ENCODE assay signal across 1 cellular context in genomic region chr14:103920981-103921854, GRCh38.
A peak's percentile ranks its signal among the peaks of the same experiment; 100 is the strongest.
TF ChIP-seq lines count a peak whose summit lies in the region.

No MANE protein-coding gene starts in this region.

TF ChIP-seq in K562, 482 proteins besides CTCF, POLR2A, EP300 and RAD21 (continued from another document and continues in another):
- TF ChIP-seq, protein P1, sequence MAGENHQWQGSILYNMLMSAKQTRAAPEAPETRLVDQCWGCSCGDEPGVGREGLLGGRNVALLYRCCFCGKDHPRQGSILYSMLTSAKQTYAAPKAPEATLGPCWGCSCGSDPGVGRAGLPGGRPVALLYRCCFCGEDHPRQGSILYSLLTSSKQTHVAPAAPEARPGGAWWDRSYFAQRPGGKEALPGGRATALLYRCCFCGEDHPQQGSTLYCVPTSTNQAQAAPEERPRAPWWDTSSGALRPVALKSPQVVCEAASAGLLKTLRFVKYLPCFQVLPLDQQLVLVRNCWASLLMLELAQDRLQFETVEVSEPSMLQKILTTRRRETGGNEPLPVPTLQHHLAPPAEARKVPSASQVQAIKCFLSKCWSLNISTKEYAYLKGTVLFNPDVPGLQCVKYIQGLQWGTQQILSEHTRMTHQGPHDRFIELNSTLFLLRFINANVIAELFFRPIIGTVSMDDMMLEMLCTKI (IDR thresholded peaks at IDR 0.05; ENCODE audit: partially characterized antibody): no peak
- no peak for TF ChIP-seq ZNF79 (CRISPR knock-in tag; IDR thresholded peaks at IDR 0.05; ENCODE audit: low read depth)
- TF ChIP-seq GATA2 (CRISPR knock-in tag; IDR thresholded peaks at IDR 0.05): no peak
- 0 out of 4 replicates have a peak, but pooled peaks of 1 of the 2 experiments have one; percentile 20 for TF ChIP-seq TBL1XR1 (IDR thresholded peaks at IDR 0.05; ENCODE audit: low read length in 2 of 2)
- TF ChIP-seq HNRNPK (IDR thresholded peaks at IDR 0.05; ENCODE audit: low read depth, low read length, poor library complexity, severe bottlenecking): no peak
- TF ChIP-seq BHLHE40 (IDR thresholded peaks at IDR 0.05; ENCODE audit: low read length): no peak
- TF ChIP-seq IRF1 (CRISPR knock-in tag; IDR thresholded peaks at IDR 0.05; ENCODE audit: borderline replicate concordance): no peak
- TF ChIP-seq MYBL2 (IDR thresholded peaks at IDR 0.05; ENCODE audit: low read depth): no peak
- TF ChIP-seq MYBL2 (CRISPR knock-in tag; IDR thresholded peaks at IDR 0.05; ENCODE audit: borderline replicate concordance): no peak
- no peak for TF ChIP-seq RUNX1 (IDR thresholded peaks at IDR 0.05; ENCODE audit: low read depth)
- no peak for TF ChIP-seq KDM1A (IDR thresholded peaks at IDR 0.05)
- peak; percentile 86 for TF ChIP-seq CTBP1 (IDR thresholded peaks at IDR 0.05; ENCODE audit: borderline replicate concordance)
- TF ChIP-seq BDP1 (IDR thresholded peaks at IDR 0.05; ENCODE audit: insufficient read depth, insufficient read length): no peak
- no peak for TF ChIP-seq TEAD1 (CRISPR knock-in tag; IDR thresholded peaks at IDR 0.05)
- TF ChIP-seq TCFL5 (CRISPR knock-in tag; conservative IDR thresholded peaks at IDR 0.05): no peak
- no peak for TF ChIP-seq MIER1 (IDR thresholded peaks at IDR 0.05; ENCODE audit: low read depth)
- TF ChIP-seq TFAM (CRISPR knock-in tag; conservative IDR thresholded peaks at IDR 0.05): no peak
- TF ChIP-seq CREBBP (IDR thresholded peaks at IDR 0.05; ENCODE audit: low read depth, low read length): no peak
- TF ChIP-seq CBX2 (IDR thresholded peaks at IDR 0.05; ENCODE audit: insufficient read depth, low read length, poor library complexity, severe bottlenecking): no peak
- no peak for TF ChIP-seq ZNF589 (CRISPR knock-in tag; IDR thresholded peaks at IDR 0.05; ENCODE audit: low read depth)
- no peak for TF ChIP-seq HES1 (IDR thresholded peaks at IDR 0.05; ENCODE audit: low read depth)
- TF ChIP-seq STAT5B (CRISPR knock-in tag; IDR thresholded peaks at IDR 0.05): no peak
- no peak for TF ChIP-seq COPS2 (conservative IDR thresholded peaks at IDR 0.05)
- TF ChIP-seq CREB3L1 (IDR thresholded peaks at IDR 0.05; ENCODE audit: borderline replicate concordance, low read depth): peak; percentile 45; the same call in 1 of the 2 replicates
- 0 out of 4 replicates have a peak, but pooled peaks of 1 of the 2 experiments have one; percentile 39 for TF ChIP-seq KDM4B (IDR thresholded peaks at IDR 0.05; ENCODE audit: borderline replicate concordance in 2 of 2, low read depth in 1 of 2)
- TF ChIP-seq ID3 (CRISPR knock-in tag; IDR thresholded peaks at IDR 0.05): no peak
- TF ChIP-seq ID3 (tag; IDR thresholded peaks at IDR 0.05): peak; percentile 63; the same call in 1 of the 2 replicates
- no peak for TF ChIP-seq ZNF696 (CRISPR knock-in tag; conservative IDR thresholded peaks at IDR 0.05)
- TF ChIP-seq MEIS2 (IDR thresholded peaks at IDR 0.05; ENCODE audit: partially characterized antibody): peak; percentile 55
- peak; percentile 86 for TF ChIP-seq CCNT2 (IDR thresholded peaks at IDR 0.05; ENCODE audit: borderline replicate concordance, extremely low read depth, insufficient read length, low read depth, low read length)
- TF ChIP-seq, protein P2, sequence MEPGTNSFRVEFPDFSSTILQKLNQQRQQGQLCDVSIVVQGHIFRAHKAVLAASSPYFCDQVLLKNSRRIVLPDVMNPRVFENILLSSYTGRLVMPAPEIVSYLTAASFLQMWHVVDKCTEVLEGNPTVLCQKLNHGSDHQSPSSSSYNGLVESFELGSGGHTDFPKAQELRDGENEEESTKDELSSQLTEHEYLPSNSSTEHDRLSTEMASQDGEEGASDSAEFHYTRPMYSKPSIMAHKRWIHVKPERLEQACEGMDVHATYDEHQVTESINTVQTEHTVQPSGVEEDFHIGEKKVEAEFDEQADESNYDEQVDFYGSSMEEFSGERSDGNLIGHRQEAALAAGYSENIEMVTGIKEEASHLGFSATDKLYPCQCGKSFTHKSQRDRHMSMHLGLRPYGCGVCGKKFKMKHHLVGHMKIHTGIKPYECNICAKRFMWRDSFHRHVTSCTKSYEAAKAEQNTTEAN (CRISPR knock-in tag; IDR thresholded peaks at IDR 0.05): no peak
- no peak for TF ChIP-seq SAFB (IDR thresholded peaks at IDR 0.05; ENCODE audit: borderline replicate concordance, low read depth, low read length)
- TF ChIP-seq SAFB2 (IDR thresholded peaks at IDR 0.05; ENCODE audit: borderline replicate concordance, low read depth, low read length, severe bottlenecking): no peak
- TF ChIP-seq, protein P3, sequence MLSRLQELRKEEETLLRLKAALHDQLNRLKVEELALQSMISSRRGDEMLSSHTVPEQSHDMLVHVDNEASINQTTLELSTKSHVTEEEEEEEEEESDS (CRISPR knock-in tag; IDR thresholded peaks at IDR 0.05): no peak
- TF ChIP-seq ZNF407 (IDR thresholded peaks at IDR 0.05; ENCODE audit: low read depth): no peak
- TF ChIP-seq ZNF764 (CRISPR knock-in tag; IDR thresholded peaks at IDR 0.05; ENCODE audit: low read depth): no peak
- TF ChIP-seq ZNF280A (IDR thresholded peaks at IDR 0.05; ENCODE audit: low read depth, partially characterized antibody): no peak
- no peak for TF ChIP-seq BRCA1 (IDR thresholded peaks at IDR 0.05)
- TF ChIP-seq BRCA1 (CRISPR knock-in tag; IDR thresholded peaks at IDR 0.05): no peak
- TF ChIP-seq ZNF277 (CRISPR knock-in tag; IDR thresholded peaks at IDR 0.05; ENCODE audit: borderline replicate concordance): no peak
- no peak for TF ChIP-seq EHMT2 (IDR thresholded peaks at IDR 0.05)
- TF ChIP-seq SREBF1 (IDR thresholded peaks at IDR 0.05; ENCODE audit: borderline replicate concordance, low read depth, low read length): no peak
